In genomic region chr17:83058478-83059167, GRCh38 we compare ENCODE assay signal across 22 cellular contexts. TPM values are rescaled to one million over a fixed set of nuclear protein-coding genes. Genes with fewer than 3 reads are reported as not detected.
A peak's percentile ranks its signal among the peaks of the same experiment; 100 is the strongest.
DNase-seq lines count a peak whose midpoint lies in the region; ATAC-seq and TF ChIP-seq lines count a peak whose summit lies in the region.
"Had no signal": no experiment of that assay in that cellular context is flagged by ENCODE, and none has a peak within 500 bp of the region (broad histone marks: within the 10 kb centered on the region; RNA-seq: fewer than 3 reads in every experiment).

No MANE protein-coding gene starts in this region.

- H3K4me3 Mint-ChIP-seq in activated T-cell treated with anti-CD3 and anti-CD28 coated beads, Interleukin-2, amount 50 U/mL, for 24 hours, result no peak overlapping the region
- no peak overlapping the region for H3K4me3 Mint-ChIP-seq in activated T-cell treated with anti-CD3 and anti-CD28 coated beads, Interleukin-2, amount 50 U/mL, for 72 hours
- H3K4me3 Mint-ChIP-seq in brain (peak overlapping the region in 1 of 5 experiments; percentile 15), Calu3 (ENCODE audit: low read depth, unreplicated experiment) (no peak overlapping the region)
- H3K4me3 Mint-ChIP-seq: activated naive CD8-positive, alpha-beta T cell treated with anti-CD3 and anti-CD28 coated beads, Interleukin-2, amount 50 U/mL, for 24 hours; CD4-positive, CD25-positive, alpha-beta regulatory T cell; naive B cell had no signal

- H3K27me3 Mint-ChIP-seq in activated T-cell treated with anti-CD3 and anti-CD28 coated beads, Interleukin-2, amount 50 U/mL, for 24 hours, result no peaks in the 10 kb centered on the region
- no peaks in the 10 kb centered on the region for H3K27me3 Mint-ChIP-seq in activated T-cell treated with anti-CD3 and anti-CD28 coated beads, Interleukin-2, amount 50 U/mL, for 72 hours (ENCODE audit: low read depth)
- H3K27me3 Mint-ChIP-seq in brain (peaks cover 5% of the 10 kb centered on the region), Calu3 (ENCODE audit: unreplicated experiment) (no peaks in the 10 kb centered on the region)
- H3K27me3 Mint-ChIP-seq: activated naive CD8-positive, alpha-beta T cell treated with anti-CD3 and anti-CD28 coated beads, Interleukin-2, amount 50 U/mL, for 24 hours had no signal

- ATAC-seq in activated T-cell treated with anti-CD3 and anti-CD28 coated beads, Interleukin-2, amount 50 U/mL, for 72 hours (replicated peaks in 1 of 2), result no peak
- ATAC-seq in left lobe of liver (no peak), GM21390 (IDR thresholded peaks at IDR 0.05; ENCODE audit: unreplicated experiment) (no peak)
- ATAC-seq: activated naive CD8-positive, alpha-beta T cell treated with anti-CD3 and anti-CD28 coated beads, Interleukin-2, amount 50 U/mL, for 24 hours; esophagus mucosa had no signal

- CTCF ChIA-PET in Calu3 (lab: Charles Lee), result no interaction called here

- H3K9me3 ChIP-seq in thyroid gland, result no peaks in the 10 kb centered on the region
- H3K9me3 ChIP-seq: breast epithelium, testis had no signal

- no peaks in the 10 kb centered on the region for H3K36me3 ChIP-seq in thyroid gland
- H3K36me3 ChIP-seq: breast epithelium had no signal

- DNase-seq in activated T-cell treated with anti-CD3 and anti-CD28 coated beads, Interleukin-2, amount 50 U/mL, for 24 hours, result peak; percentile 13
- DNase-seq in activated T-cell treated with anti-CD3 and anti-CD28 coated beads, Interleukin-2, amount 50 U/mL, for 72 hours, result no peak
- DNase-seq in left lobe of liver (ENCODE audit: low spot score), result peak; percentile 43
- DNase-seq in thyroid gland, result no peak
- no peak for DNase-seq in GDM1 (lab: John Stamatoyannopoulos, UW)
- no peak for DNase-seq in Calu3
- DNase-seq: activated naive CD8-positive, alpha-beta T cell treated with anti-CD3 and anti-CD28 coated beads, Interleukin-2, amount 50 U/mL, for 24 hours; activated T-cell treated with anti-CD3 and anti-CD28 coated beads for 4 hours; CD4-positive, CD25-positive, alpha-beta regulatory T cell; Kasumi-1; mammary epithelial cell; naive B cell; NCI-H1105 treated with DMSO at 0.1 percent for 48 hours; NCI-H2107; NCI-H524 treated with DMSO at 0.1 percent for 48 hours; testis had no signal

- no TSS peak for BruUV-seq in Calu3 (replicated peaks; lab: Mats Ljungman, UMichigan)

- no peak for TF ChIP-seq POLR2A in thyroid gland (IDR thresholded peaks at IDR 0.05)

- H3K27me3 ChIP-seq in thyroid gland, result no peaks in the 10 kb centered on the region
- H3K27me3 ChIP-seq: breast epithelium, dorsolateral prefrontal cortex, testis had no signal

- intact Hi-C loops in thyroid gland (cut with DNase I) (no loop called here), Calu3 (cut with micrococcal nuclease; ENCODE audit: unreplicated experiment) (no loop called here)

- H3K9me3 Mint-ChIP-seq in activated T-cell treated with anti-CD3 and anti-CD28 coated beads, Interleukin-2, amount 50 U/mL, for 24 hours, result no peaks in the 10 kb centered on the region
- H3K9me3 Mint-ChIP-seq in activated T-cell treated with anti-CD3 and anti-CD28 coated beads, Interleukin-2, amount 50 U/mL, for 72 hours, result no peaks in the 10 kb centered on the region
- H3K9me3 Mint-ChIP-seq in brain (peaks cover 0 to 3% (median 2%) of the 10 kb centered on the region in 5 experiments), Calu3 (ENCODE audit: low read depth, unreplicated experiment) (no peaks in the 10 kb centered on the region)
- H3K9me3 Mint-ChIP-seq: activated naive CD8-positive, alpha-beta T cell treated with anti-CD3 and anti-CD28 coated beads, Interleukin-2, amount 50 U/mL, for 24 hours; CD4-positive, CD25-positive, alpha-beta regulatory T cell; naive B cell had no signal

- peak overlapping the region in 2 of 3 donors; percentile 50 to 53 for H3K27ac ChIP-seq in thyroid gland
- H3K27ac ChIP-seq: breast epithelium, dorsolateral prefrontal cortex, parathyroid adenoma, testis had no signal

- no peak overlapping the region for H3K4me3 ChIP-seq in thyroid gland (replicated peaks in 1 of 3)
- H3K4me3 ChIP-seq: breast epithelium, dorsolateral prefrontal cortex, testis had no signal

- peaks cover 6% of the 10 kb centered on the region for H3K4me1 Mint-ChIP-seq in activated T-cell treated with anti-CD3 and anti-CD28 coated beads, Interleukin-2, amount 50 U/mL, for 24 hours (ENCODE audit: low read depth)
- peaks cover 11% of the 10 kb centered on the region for H3K4me1 Mint-ChIP-seq in activated T-cell treated with anti-CD3 and anti-CD28 coated beads, Interleukin-2, amount 50 U/mL, for 72 hours (ENCODE audit: low read depth)
- H3K4me1 Mint-ChIP-seq in brain (peaks cover 19% of the 10 kb centered on the region), Calu3 (ENCODE audit: low read depth, unreplicated experiment) (peaks cover 7% of the 10 kb centered on the region)

- H3K27ac Mint-ChIP-seq in activated T-cell treated with anti-CD3 and anti-CD28 coated beads, Interleukin-2, amount 50 U/mL, for 24 hours, result no peak overlapping the region
- H3K27ac Mint-ChIP-seq in activated T-cell treated with anti-CD3 and anti-CD28 coated beads, Interleukin-2, amount 50 U/mL, for 72 hours, result no peak overlapping the region
- H3K27ac Mint-ChIP-seq in brain (peak overlapping the region in 3 of 5 experiments; percentile 9 to 29 (median 10)), Calu3 (ENCODE audit: unreplicated experiment) (no peak overlapping the region)
- H3K27ac Mint-ChIP-seq: activated naive CD8-positive, alpha-beta T cell treated with anti-CD3 and anti-CD28 coated beads, Interleukin-2, amount 50 U/mL, for 24 hours; CD4-positive, CD25-positive, alpha-beta regulatory T cell had no signal

- peaks cover 14 to 19% of the 10 kb centered on the region in 2 donors for H3K4me1 ChIP-seq in thyroid gland
- H3K4me1 ChIP-seq: breast epithelium, parathyroid adenoma had no signal

- WGBS in thyroid gland, 2 donors, result 74 to 78% methylated on average over 11 to 17 of the region's 20 CpGs

- no peaks in the 10 kb centered on the region for H3K36me3 Mint-ChIP-seq in activated T-cell treated with anti-CD3 and anti-CD28 coated beads, Interleukin-2, amount 50 U/mL, for 24 hours (ENCODE audit: low read depth)
- H3K36me3 Mint-ChIP-seq in activated T-cell treated with anti-CD3 and anti-CD28 coated beads, Interleukin-2, amount 50 U/mL, for 72 hours (ENCODE audit: insufficient read depth in 2 of 2), result no peaks in the 10 kb centered on the region
- no peaks in the 10 kb centered on the region for H3K36me3 Mint-ChIP-seq in brain
- no peaks in the 10 kb centered on the region for H3K36me3 Mint-ChIP-seq in Calu3 (ENCODE audit: insufficient read depth, unreplicated experiment)
- H3K36me3 Mint-ChIP-seq: CD4-positive, CD25-positive, alpha-beta regulatory T cell; naive B cell had no signal

- TF ChIP-seq CTCF in brain (conservative IDR thresholded peaks at IDR 0.05), result no peak
- no peak for TF ChIP-seq CTCF in thyroid gland (IDR thresholded peaks at IDR 0.05)
- no peak for TF ChIP-seq CTCF in Calu3 (IDR thresholded peaks at IDR 0.05; ENCODE audit: unreplicated experiment)

RNA-seq across cellular contexts. Expression of gene METRNL, which starts 20.8 kb away (rescaled TPM):
- total RNA-seq in activated T-cell treated with anti-CD3 and anti-CD28 coated beads, Interleukin-2, amount 50 U/mL, for 72 hours, result 100 to 1,000 TPM; 137 to 198 TPM
- polyA plus RNA-seq in brain (ENCODE audit: insufficient read depth, low read depth, low replicate concordance), result 36.9 TPM
- total RNA-seq in left lobe of liver (4.7 TPM), thyroid gland (10 to 100 TPM; 57.5 to 89.7 (median 73.3) TPM), Calu3 (2022) (29.0 and 40.9 TPM in 2 replicates)

Comparison
In these comparisons a context has a peak if more than half of its experiments do, and no peak if none do; other contexts are left out.
1. DNase-seq: peak in activated T-cell treated with anti-CD3 and anti-CD28 coated beads, Interleukin-2, amount 50 U/mL, for 24 hours (single experiment) and left lobe of liver (single experiment); none in activated T-cell treated with anti-CD3 and anti-CD28 coated beads, Interleukin-2, amount 50 U/mL, for 72 hours (0 of 2), thyroid gland (0 of 2), GDM1 (single experiment) and Calu3 (single experiment).
2. H3K27ac Mint-ChIP-seq: peak in brain (3 of 5); none in activated T-cell treated with anti-CD3 and anti-CD28 coated beads, Interleukin-2, amount 50 U/mL, for 24 hours (single experiment), activated T-cell treated with anti-CD3 and anti-CD28 coated beads, Interleukin-2, amount 50 U/mL, for 72 hours (single experiment) and Calu3 (single experiment).